In genomic region chr14:51518280-51518679, GRCh38 we compare ENCODE assay signal across 21 cellular contexts.
"Had no signal": no experiment of that assay in that cellular context is flagged by ENCODE, and none has a peak within 500 bp of the region (broad histone marks: within the 10 kb centered on the region; RNA-seq: fewer than 3 reads in every experiment).

No MANE protein-coding gene starts in this region.

- H3K4me2 ChIP-seq: SK-N-SH had no signal

- H3K9ac ChIP-seq: SK-N-SH had no signal

- H3K9me3 ChIP-seq: SK-N-SH had no signal

- H3K27ac ChIP-seq: RWPE1 had no signal

- ATAC-seq: Panc1, PC-3, Right ventricle myocardium inferior had no signal

- DNase-seq: KBM-7; MV-4-11; NCI-H1048; NCI-H1105; NCI-H1436 treated with DMSO at 0.1 percent for 48 hours; NCI-H1694; NCI-H187 treated with DMSO at 0.1 percent for 48 hours; NCI-H2029 treated with DMSO at 0.1 percent for 48 hours; NCI-H2171; NCI-H345; NCI-H510A treated with DMSO at 0.1 percent for 48 hours; NCI-H526; NCI-H82; NK-92 treated with Interleukin-12 subunit alpha and Interleukin-12 subunit beta, amount 100 ng/mL, for 24 hours; PC-3; SIG-M5; SK-N-SH; SW 1271 had no signal
